10 cellular contexts compared by ENCODE assay signal in genomic region chr15:66763186-66764066, GRCh38.
DNase-seq lines count a peak whose midpoint lies in the region; ATAC-seq and TF ChIP-seq lines count a peak whose summit lies in the region.
"Had no signal": no experiment of that assay in that cellular context is flagged by ENCODE, and none has a peak within 500 bp of the region (broad histone marks: within the 10 kb centered on the region; RNA-seq: fewer than 3 reads in every experiment).

No MANE protein-coding gene starts in this region.

- no peak overlapping the region for H3K4me2 ChIP-seq in OCI-LY7 (ENCODE audit: low read length)
- H3K4me2 ChIP-seq: KMS-11 had no signal

- intact Hi-C loops in spleen (cut with DNase I; ENCODE audit: low total_unique reads) (no loop called here), OCI-LY7 (cut with micrococcal nuclease; ENCODE audit: unreplicated experiment) (no loop called here)

- WGBS in spleen, 5 donors, result 19 to 32% (median 24%) methylated on average over 9 to 23 of the region's 23 CpGs

- H4K20me1 ChIP-seq in OCI-LY7 (ENCODE audit: insufficient read depth, low read length), result no peaks in the 10 kb centered on the region

- H3K27me3 ChIP-seq in adipocyte (replicated peaks; ENCODE audit: control insufficient read depth, insufficient read depth, low read length), result no peaks in the 10 kb centered on the region
- peaks cover 0 to 67% (median 0%) of the 10 kb centered on the region in 7 donors for H3K27me3 ChIP-seq in spleen (replicated peaks in 1 of 7)

- no peaks in the 10 kb centered on the region for H3K79me2 ChIP-seq in OCI-LY7 (ENCODE audit: insufficient read depth, low read depth, low read length)

- CTCF ChIA-PET in OCI-LY7 (lab: Charles Lee; ENCODE audit: unreplicated experiment), result no interaction called here

- TF ChIP-seq POLR2A in spleen (IDR thresholded peaks at IDR 0.05), result no peak

- ATAC-seq in HG03521 (IDR thresholded peaks at IDR 0.05; ENCODE audit: unreplicated experiment), result no peak

- H3K27ac ChIP-seq in spleen, result peak overlapping the region in 6 of 8 donors; percentile 15 to 68 (median 53)
- no peak overlapping the region for H3K27ac ChIP-seq in OCI-LY7 (ENCODE audit: low read depth, low read length, poor library complexity, severe bottlenecking)
- H3K27ac ChIP-seq: KMS-11 had no signal

- DNase-seq in H4 (ENCODE audit: low spot score), result peak; percentile 57
- no peak for DNase-seq in adipocyte (ENCODE audit: low read depth)
- DNase-seq in kidney tubule cell (ENCODE audit: low spot score), result peak; percentile 29
- peak; percentile 81 for DNase-seq in spleen
- no peak for DNase-seq in OCI-LY7 (ENCODE audit: low spot score)
- no peak for DNase-seq in stimulated activated naive CD4-positive, alpha-beta T cell (lab: John Stamatoyannopoulos, UW)
- DNase-seq in SW 1271 (lab: John Stamatoyannopoulos, UW), result no peak
- DNase-seq: T-helper 2 cell had no signal

- H2AFZ ChIP-seq in OCI-LY7 (ENCODE audit: low read length), result no peak overlapping the region

- BruUV-seq in OCI-LY7 (replicated peaks; lab: Mats Ljungman, UMichigan), result no TSS peak

- POLR2A ChIA-PET in OCI-LY7 (lab: Charles Lee), result no interaction called here

- H3K9me2 ChIP-seq in OCI-LY7 (ENCODE audit: insufficient read depth, low read length), result no peaks in the 10 kb centered on the region

- H3K36me3 ChIP-seq in adipocyte (ENCODE audit: control insufficient read depth, insufficient read depth, low read length, severe bottlenecking), result peaks cover 10% of the 10 kb centered on the region
- H3K36me3 ChIP-seq in spleen, result no peaks in the 10 kb centered on the region
- H3K36me3 ChIP-seq in OCI-LY7 (ENCODE audit: insufficient read depth, low read length), result no peaks in the 10 kb centered on the region; the same call in 1 of the 2 replicates

- H3K4me3 ChIP-seq in adipocyte (ENCODE audit: low read length) (no peak overlapping the region), spleen (no peak overlapping the region), OCI-LY7 (ENCODE audit: low read depth, low read length, poor library complexity, severe bottlenecking) (no peak overlapping the region)

- peaks cover 82% of the 10 kb centered on the region for H3K4me1 ChIP-seq in adipocyte (ENCODE audit: control insufficient read depth, insufficient read depth, low read length)
- H3K4me1 ChIP-seq in spleen, result peaks cover 12 to 64% (median 39%) of the 10 kb centered on the region in 6 donors
- no peaks in the 10 kb centered on the region for H3K4me1 ChIP-seq in OCI-LY7 (ENCODE audit: insufficient read depth, low read length, poor library complexity, severe bottlenecking)

- H3K9me3 ChIP-seq in adipocyte (ENCODE audit: control insufficient read depth, low read length) (no peaks in the 10 kb centered on the region), spleen (no peaks in the 10 kb centered on the region), OCI-LY7 (ENCODE audit: low read length) (no peaks in the 10 kb centered on the region)

- TF ChIP-seq CTCF in spleen (IDR thresholded peaks at IDR 0.05 in 8 of 11, conservative IDR thresholded peaks at IDR 0.05 in 3 of 11), result no peak
- no peak for TF ChIP-seq CTCF in OCI-LY7 (conservative IDR thresholded peaks at IDR 0.05; ENCODE audit: low read length)

- H3K9ac ChIP-seq in adipocyte (ENCODE audit: low read length), result peak overlapping the region; percentile 70
- H3K9ac ChIP-seq: KMS-11 had no signal

Comparison
In these comparisons a context has a peak if more than half of its experiments do, and no peak if none do; other contexts are left out.
1. DNase-seq: peak in H4 (single experiment), kidney tubule cell (single experiment) and spleen (single experiment); none in adipocyte (single experiment), OCI-LY7 (single experiment), stimulated activated naive CD4-positive, alpha-beta T cell (0 of 6) and SW 1271 (0 of 2).